In genomic region chr18:49520661-49521145, GRCh38 we compare ENCODE assay signal across 12 cellular contexts. TPM values are rescaled to one million over a fixed set of nuclear protein-coding genes. Genes with fewer than 3 reads are reported as not detected.
DNase-seq lines count a peak whose midpoint lies in the region; ATAC-seq and TF ChIP-seq lines count a peak whose summit lies in the region.
"Had no signal": no experiment of that assay in that cellular context is flagged by ENCODE, and none has a peak within 500 bp of the region (broad histone marks: within the 10 kb centered on the region; RNA-seq: fewer than 3 reads in every experiment).

No MANE protein-coding gene starts in this region.

- H3K27me3 ChIP-seq in breast epithelium: no peaks in the 10 kb centered on the region
- no peaks in the 10 kb centered on the region for H3K27me3 ChIP-seq in esophagus squamous epithelium
- no peaks in the 10 kb centered on the region for H3K27me3 ChIP-seq in heart left ventricle

- H3K27me3 Mint-ChIP-seq in MCF 10A (ENCODE audit: insufficient read depth, unreplicated experiment): no peaks in the 10 kb centered on the region
- H3K27me3 Mint-ChIP-seq: activated CD4-positive, alpha-beta memory T cell treated with anti-CD3 and anti-CD28 coated beads for 36 hours had no signal

- peak; percentile 60 for DNase-seq in MCF 10A (ENCODE audit: unreplicated experiment)
- DNase-seq in breast epithelium (ENCODE audit: low spot score in 2 of 2): no peak
- DNase-seq in NCI-H2171 (lab: John Stamatoyannopoulos, UW): peak; percentile 81
- DNase-seq in dermis blood vessel endothelial cell: peak; percentile 10
- DNase-seq in esophagus squamous epithelium (lab: John Stamatoyannopoulos, UW): no peak
- DNase-seq in OCI-LY7 (ENCODE audit: low spot score): no peak
- DNase-seq in heart left ventricle: no peak
- DNase-seq: activated CD4-positive, alpha-beta memory T cell treated with anti-CD3 and anti-CD28 coated beads for 36 hours; AML-193; T-helper 17 cell had no signal

- H3K79me2 ChIP-seq in OCI-LY7 (ENCODE audit: insufficient read depth, low read depth, low read length): no peaks in the 10 kb centered on the region

- H3K9me2 ChIP-seq in OCI-LY7 (ENCODE audit: insufficient read depth, low read length): no peaks in the 10 kb centered on the region

- H3K36me3 ChIP-seq in breast epithelium (no peaks in the 10 kb centered on the region), esophagus squamous epithelium (no peaks in the 10 kb centered on the region), OCI-LY7 (ENCODE audit: insufficient read depth, low read length) (no peaks in the 10 kb centered on the region), heart left ventricle (no peaks in the 10 kb centered on the region)

- TF ChIP-seq POLR2A in breast epithelium (IDR thresholded peaks at IDR 0.05): no peak
- no peak for TF ChIP-seq POLR2A in esophagus squamous epithelium (IDR thresholded peaks at IDR 0.05)
- no peak for TF ChIP-seq POLR2A in heart left ventricle (IDR thresholded peaks at IDR 0.05)

- WGBS in esophagus squamous epithelium, 2 donors: 61 to 63% methylated on average over 2 of the region's 2 CpGs
- WGBS in heart left ventricle, 4 donors: 73 to 88% (median 84%) methylated on average over 2 of the region's 2 CpGs

- H3K27ac ChIP-seq in breast epithelium (no peak overlapping the region), esophagus squamous epithelium (no peak overlapping the region), OCI-LY7 (ENCODE audit: low read depth, low read length, poor library complexity, severe bottlenecking) (no peak overlapping the region), heart left ventricle (no peak overlapping the region)

- H3K4me2 ChIP-seq in OCI-LY7 (ENCODE audit: low read length): no peak overlapping the region

- H3K27ac Mint-ChIP-seq in MCF 10A (ENCODE audit: low read depth, unreplicated experiment): no peak overlapping the region
- H3K27ac Mint-ChIP-seq: activated CD4-positive, alpha-beta memory T cell treated with anti-CD3 and anti-CD28 coated beads for 36 hours; activated naive CD4-positive, alpha-beta T cell treated with anti-CD3 and anti-CD28 coated beads, Interleukin-2, amount 50 U/mL, for 72 hours; T-helper 17 cell had no signal

- peaks cover 10% of the 10 kb centered on the region for H3K4me1 Mint-ChIP-seq in MCF 10A (ENCODE audit: insufficient read depth, unreplicated experiment)

- H3K9me3 Mint-ChIP-seq in MCF 10A (ENCODE audit: unreplicated experiment): no peaks in the 10 kb centered on the region
- H3K9me3 Mint-ChIP-seq: activated CD4-positive, alpha-beta memory T cell treated with anti-CD3 and anti-CD28 coated beads for 36 hours; activated naive CD4-positive, alpha-beta T cell treated with anti-CD3 and anti-CD28 coated beads, Interleukin-2, amount 50 U/mL, for 72 hours had no signal

- no peak for ATAC-seq in GM21447 (IDR thresholded peaks at IDR 0.05; ENCODE audit: unreplicated experiment)
- no peak for ATAC-seq in heart left ventricle
- ATAC-seq: activated naive CD4-positive, alpha-beta T cell treated with anti-CD3 and anti-CD28 coated beads, Interleukin-2, amount 50 U/mL, for 72 hours; T-helper 17 cell had no signal

- no peak overlapping the region for H3K4me3 Mint-ChIP-seq in MCF 10A (ENCODE audit: unreplicated experiment)
- H3K4me3 Mint-ChIP-seq: activated CD4-positive, alpha-beta memory T cell treated with anti-CD3 and anti-CD28 coated beads for 36 hours; T-helper 17 cell had no signal

- no peak overlapping the region for H3K4me3 ChIP-seq in breast epithelium
- H3K4me3 ChIP-seq in esophagus squamous epithelium: no peak overlapping the region
- H3K4me3 ChIP-seq in OCI-LY7 (ENCODE audit: low read depth, low read length, poor library complexity, severe bottlenecking): no peak overlapping the region
- no peak overlapping the region for H3K4me3 ChIP-seq in heart left ventricle

- no peak overlapping the region for H2AFZ ChIP-seq in OCI-LY7 (ENCODE audit: low read length)

- TF ChIP-seq CTCF in MCF 10A (IDR thresholded peaks at IDR 0.05; ENCODE audit: unreplicated experiment) (no peak), breast epithelium (IDR thresholded peaks at IDR 0.05) (no peak), esophagus squamous epithelium (IDR thresholded peaks at IDR 0.05) (no peak), OCI-LY7 (conservative IDR thresholded peaks at IDR 0.05; ENCODE audit: low read length) (no peak), heart left ventricle (IDR thresholded peaks at IDR 0.05) (no peak)

- H3K4me1 ChIP-seq in breast epithelium: no peaks in the 10 kb centered on the region
- no peaks in the 10 kb centered on the region for H3K4me1 ChIP-seq in esophagus squamous epithelium
- H3K4me1 ChIP-seq in OCI-LY7 (ENCODE audit: insufficient read depth, low read length, poor library complexity, severe bottlenecking): no peaks in the 10 kb centered on the region
- H3K4me1 ChIP-seq in heart left ventricle: peaks cover 0 to 5% (median 0%) of the 10 kb centered on the region in 12 donors

- H3K36me3 Mint-ChIP-seq in MCF 10A (ENCODE audit: insufficient read depth, unreplicated experiment): no peaks in the 10 kb centered on the region
- H3K36me3 Mint-ChIP-seq: activated CD4-positive, alpha-beta memory T cell treated with anti-CD3 and anti-CD28 coated beads for 36 hours; activated naive CD4-positive, alpha-beta T cell treated with anti-CD3 and anti-CD28 coated beads, Interleukin-2, amount 50 U/mL, for 72 hours had no signal

- CTCF ChIA-PET in MCF 10A (lab: Yijun Ruan, JAX) (interaction anchor here (0.7 to 2.7 kb wide), 3 partner anchors 10 to 101 kb away, joined by 3 to 19 read pairs (median 3); no protein-coding TSS in a partner anchor), OCI-LY7 (lab: Charles Lee; ENCODE audit: unreplicated experiment) (no interaction called here)

- H3K9me3 ChIP-seq in breast epithelium: no peaks in the 10 kb centered on the region
- H3K9me3 ChIP-seq in esophagus squamous epithelium: no peaks in the 10 kb centered on the region
- H3K9me3 ChIP-seq in OCI-LY7 (ENCODE audit: low read length): no peaks in the 10 kb centered on the region
- H3K9me3 ChIP-seq in heart left ventricle: no peaks in the 10 kb centered on the region

- intact Hi-C loops in MCF 10A (cut with micrococcal nuclease) (no loop called here), breast epithelium (cut with DNase I; ENCODE audit: low total_unique reads) (no loop called here), esophagus squamous epithelium (cut with DNase I) (no loop called here), OCI-LY7 (cut with micrococcal nuclease; ENCODE audit: unreplicated experiment) (no loop called here), heart left ventricle (cut with DNase I) (no loop called here)

- no peaks in the 10 kb centered on the region for H4K20me1 ChIP-seq in OCI-LY7 (ENCODE audit: insufficient read depth, low read length)

- POLR2A ChIA-PET in MCF 10A (lab: Yijun Ruan, JAX): interaction anchor here (0.6 kb wide), 1 partner anchor 350 kb away, joined by 4 read pairs; no protein-coding TSS in a partner anchor
- POLR2A ChIA-PET in OCI-LY7 (lab: Charles Lee): no interaction called here

- BruUV-seq in MCF 10A (replicated peaks; lab: Mats Ljungman, UMichigan) (no TSS peak), OCI-LY7 (replicated peaks; lab: Mats Ljungman, UMichigan) (no TSS peak)

RNA-seq across cellular contexts. Expression of gene RPL17, which starts 28.4 kb away (rescaled TPM):
- 2,422 and 2,832 TPM in 2 replicates for total RNA-seq in MCF 10A (2022)
- total RNA-seq in breast epithelium: 1,000 to 10,000 TPM; 1,519 to 3,223 (median 2,778) TPM
- 1,688 and 2,120 TPM in 2 replicates for total RNA-seq in dermis blood vessel endothelial cell
- 1,000 to 10,000 TPM in 3 of 4 donors, 100 to 1,000 TPM in 1; 539 to 2,824 (median 1,781) TPM for total RNA-seq in esophagus squamous epithelium
- 1,122 and 1,135 TPM in 2 replicates for total RNA-seq in OCI-LY7 (2014; rRNA removed; shearing (Covaris generic))
- 1,167 and 1,261 TPM in 2 replicates for total RNA-seq in OCI-LY7 (2022)
- total RNA-seq in heart left ventricle: 1,000 to 10,000 TPM in 1 of 9 donors, 100 to 1,000 TPM in 8; 418 to 1,162 (median 756) TPM
- polyA plus RNA-seq in heart left ventricle: 1,000 to 10,000 TPM; 1,191 to 1,981 TPM

RNA-seq across cellular contexts. Expression of gene C18orf32, which starts 33.7 kb away (rescaled TPM):
- total RNA-seq in MCF 10A (2022): 28.9 and 45.2 TPM in 2 replicates
- 10 to 100 TPM; 25.8 to 31.1 (median 28.5) TPM for total RNA-seq in breast epithelium
- total RNA-seq in dermis blood vessel endothelial cell: 13.4 and 14.1 TPM in 2 replicates
- 10 to 100 TPM; 13.6 to 25.6 (median 19.6) TPM for total RNA-seq in esophagus squamous epithelium
- 5.7 and 6.8 TPM in 2 replicates for total RNA-seq in OCI-LY7 (2014; rRNA removed; shearing (Covaris generic))
- 11.1 and 13.5 TPM in 2 replicates for total RNA-seq in OCI-LY7 (2022)
- 10 to 100 TPM; 17.6 to 61.1 (median 36.8) TPM for total RNA-seq in heart left ventricle
- polyA plus RNA-seq in heart left ventricle: 10 to 100 TPM; 66.7 to 68.8 TPM

RNA-seq across cellular contexts. Expression of gene LIPG, which starts 41.2 kb away (rescaled TPM):
- total RNA-seq in MCF 10A (2022): 57.8 and 67.6 TPM in 2 replicates
- total RNA-seq in breast epithelium: 1 to 10 TPM in 1 of 3 donors, under 1 TPM in 2; 0.16 to 1.6 (median 0.44) TPM
- total RNA-seq in dermis blood vessel endothelial cell: 1.9 and 54.6 TPM in 2 replicates
- total RNA-seq in esophagus squamous epithelium: 10 to 100 TPM in 1 of 4 donors, 1 to 10 TPM in 1, under 1 TPM in 2; 0.12 to 13.9 (median 2.1) TPM
- not detected in 2 replicates for total RNA-seq in OCI-LY7 (2014; rRNA removed; shearing (Covaris generic))
- total RNA-seq in OCI-LY7 (2022): not detected in 2 replicates
- total RNA-seq in heart left ventricle: 10 to 100 TPM in 1 of 9 donors, 1 to 10 TPM in 2, under 1 TPM in 3, not detected in 3; 0.20 to 12.1 (median 1.1) TPM
- polyA plus RNA-seq in heart left ventricle: 1 to 10 TPM in 1 of 2 donors, under 1 TPM in 1; 0.04 to 7.2 TPM
- total RNA-seq: T-helper 17 cell had no signal

Comparison
In these comparisons a context has a peak if more than half of its experiments do, and no peak if none do; other contexts are left out.
1. DNase-seq: peak in MCF 10A (single experiment), NCI-H2171 (single experiment) and dermis blood vessel endothelial cell (single experiment); none in breast epithelium (0 of 2), esophagus squamous epithelium (single experiment), OCI-LY7 (single experiment) and heart left ventricle (0 of 5).